ENCODE assay signal across 12 cellular contexts in genomic region chr7:50270531-50271018, GRCh38. TPM values are rescaled to one million over a fixed set of nuclear protein-coding genes. Genes with fewer than 3 reads are reported as not detected.
A peak's percentile ranks its signal among the peaks of the same experiment; 100 is the strongest.
DNase-seq lines count a peak whose midpoint lies in the region; ATAC-seq and TF ChIP-seq lines count a peak whose summit lies in the region.
"Had no signal": no experiment of that assay in that cellular context is flagged by ENCODE, and none has a peak within 500 bp of the region (broad histone marks: within the 10 kb centered on the region; RNA-seq: fewer than 3 reads in every experiment).

No MANE protein-coding gene starts in this region.

- TF ChIP-seq POLR2A in GM18505 (IDR thresholded peaks at IDR 0.05; ENCODE audit: borderline replicate concordance, extremely low read depth, insufficient read depth, insufficient read length) (no peak), testis (IDR thresholded peaks at IDR 0.05) (no peak)

- no peaks in the 10 kb centered on the region for H3K36me3 Mint-ChIP-seq in activated naive CD4-positive, alpha-beta T cell treated with anti-CD3 and anti-CD28 coated beads, Interleukin-2, amount 50 U/mL, for 24 hours
- peaks cover 9% of the 10 kb centered on the region for H3K36me3 Mint-ChIP-seq in T-helper 1 cell treated with Interleukin-12 subunit alpha and Interleukin-12 subunit beta and Interleukin-4 antibody, amounts not matched to agents 30 μg/mL and 1 μg/mL, for 36 hours (ENCODE audit: low read depth)

- peak overlapping the region; percentile 19 for H3K4me3 Mint-ChIP-seq in activated naive CD4-positive, alpha-beta T cell treated with anti-CD3 and anti-CD28 coated beads, Interleukin-2, amount 50 U/mL, for 24 hours
- no peak overlapping the region for H3K4me3 Mint-ChIP-seq in T-helper 1 cell treated with Interleukin-12 subunit alpha and Interleukin-12 subunit beta and Interleukin-4 antibody, amounts not matched to agents 30 μg/mL and 1 μg/mL, for 36 hours

- WGBS in testis, 2 donors, result 84 to 87% methylated on average over 5 of the region's 5 CpGs

- H3K27ac Mint-ChIP-seq in activated naive CD4-positive, alpha-beta T cell treated with anti-CD3 and anti-CD28 coated beads, Interleukin-2, amount 50 U/mL, for 24 hours, result peak overlapping the region; percentile 89
- H3K27ac Mint-ChIP-seq in T-helper 1 cell treated with Interleukin-12 subunit alpha and Interleukin-12 subunit beta and Interleukin-4 antibody, amounts not matched to agents 30 μg/mL and 1 μg/mL, for 36 hours, result peak overlapping the region; percentile 64

- H3K27ac ChIP-seq in testis, result no peak overlapping the region

- peaks cover 5% of the 10 kb centered on the region for H3K9me3 Mint-ChIP-seq in activated naive CD4-positive, alpha-beta T cell treated with anti-CD3 and anti-CD28 coated beads, Interleukin-2, amount 50 U/mL, for 24 hours
- peaks cover 3% of the 10 kb centered on the region for H3K9me3 Mint-ChIP-seq in T-helper 1 cell treated with Interleukin-12 subunit alpha and Interleukin-12 subunit beta and Interleukin-4 antibody, amounts not matched to agents 30 μg/mL and 1 μg/mL, for 36 hours

- DNase-seq in activated naive CD4-positive, alpha-beta T cell treated with anti-CD3 and anti-CD28 coated beads, Interleukin-2, amount 50 U/mL, for 16 hours, result no peak
- DNase-seq in COR-L47 (lab: John Stamatoyannopoulos, UW) (no peak), testis (no peak), NCI-H2227 (lab: John Stamatoyannopoulos, UW; ENCODE audit: unreplicated experiment) (no peak)
- DNase-seq: IMR-90, left colon, NCI-H510A had no signal

- H3K4me1 ChIP-seq in testis, result no peaks in the 10 kb centered on the region

- H3K4me3 ChIP-seq in testis, result no peak overlapping the region

- no peaks in the 10 kb centered on the region for H3K27me3 ChIP-seq in testis

- no peak for TF ChIP-seq CTCF in testis (IDR thresholded peaks at IDR 0.05)

- no peaks in the 10 kb centered on the region for H3K27me3 Mint-ChIP-seq in activated naive CD4-positive, alpha-beta T cell treated with anti-CD3 and anti-CD28 coated beads, Interleukin-2, amount 50 U/mL, for 24 hours
- no peaks in the 10 kb centered on the region for H3K27me3 Mint-ChIP-seq in T-helper 1 cell treated with Interleukin-12 subunit alpha and Interleukin-12 subunit beta and Interleukin-4 antibody, amounts not matched to agents 30 μg/mL and 1 μg/mL, for 36 hours (ENCODE audit: low read depth)

- no peaks in the 10 kb centered on the region for H3K36me3 ChIP-seq in testis (ENCODE audit: low read depth, missing control alignments)

- peaks cover 94% of the 10 kb centered on the region for H3K4me1 Mint-ChIP-seq in activated naive CD4-positive, alpha-beta T cell treated with anti-CD3 and anti-CD28 coated beads, Interleukin-2, amount 50 U/mL, for 24 hours
- H3K4me1 Mint-ChIP-seq in T-helper 1 cell treated with Interleukin-12 subunit alpha and Interleukin-12 subunit beta and Interleukin-4 antibody, amounts not matched to agents 30 μg/mL and 1 μg/mL, for 36 hours (ENCODE audit: low read depth), result peaks cover 69% of the 10 kb centered on the region

- ATAC-seq in HG02642 (IDR thresholded peaks at IDR 0.05; ENCODE audit: poor library complexity, unreplicated experiment) (peak; percentile 36), GM18505 (IDR thresholded peaks at IDR 0.05; ENCODE audit: unreplicated experiment) (no peak)
- ATAC-seq: left colon, SK-N-SH treated with all-trans-retinoic acid at 6 μM for 48 hours had no signal

- no peaks in the 10 kb centered on the region for H3K9me3 ChIP-seq in testis

- intact Hi-C loops in testis (cut with DNase I; ENCODE audit: low total_unique reads), result no loop called here

RNA-seq across cellular contexts. Expression of gene IKZF1, which starts 33.9 kb away (rescaled TPM):
- total RNA-seq in testis, result 10 to 100 TPM in 1 of 2 donors, 1 to 10 TPM in 1; 9.9 to 10.4 TPM
- 4.2 TPM for polyA plus RNA-seq in testis (ENCODE audit: insufficient read depth, low read depth, low replicate concordance)
- total RNA-seq: IMR-90 had no signal
- polyA plus RNA-seq: IMR-90 had no signal
